ENCODE assay signal across 9 cellular contexts in genomic region chr10:132452216-132452650, GRCh38. TPM values are rescaled to one million over a fixed set of nuclear protein-coding genes. Genes with fewer than 3 reads are reported as not detected.
DNase-seq lines count a peak whose midpoint lies in the region; ATAC-seq and TF ChIP-seq lines count a peak whose summit lies in the region.
"Had no signal": no experiment of that assay in that cellular context is flagged by ENCODE, and none has a peak within 500 bp of the region (broad histone marks: within the 10 kb centered on the region; RNA-seq: fewer than 3 reads in every experiment).

No MANE protein-coding gene starts in this region.

- DNase-seq in HFFc6 = no peak
- DNase-seq in WERI-Rb-1 = no peak
- DNase-seq in left ventricle myocardium superior = peak; percentile 42
- peak; percentile 37 for DNase-seq in stimulated activated CD8-positive, alpha-beta memory T cell treated with anti-CD3 and anti-CD28 coated beads, Interleukin-12 subunit alpha, Interleukin-12 subunit beta, amount 100 ng/mL, for 4 hours (ENCODE audit: low read depth)
- DNase-seq in erythroblast (lab: John Stamatoyannopoulos, UW) = no peak

- H3K27ac ChIP-seq in WERI-Rb-1 = no peak overlapping the region
- H3K27ac ChIP-seq: suprapubic skin had no signal

- peaks cover 13% of the 10 kb centered on the region for H3K27me3 ChIP-seq in WERI-Rb-1 (ENCODE audit: insufficient read depth, low read depth, severe bottlenecking)

- H3K36me3 ChIP-seq in WERI-Rb-1 = no peaks in the 10 kb centered on the region
- H3K36me3 ChIP-seq: suprapubic skin had no signal

- TF ChIP-seq CTCF in HFFc6 (IDR thresholded peaks at IDR 0.05) (peak; percentile 41; the same call in 1 of the 2 replicates), WERI-Rb-1 (IDR thresholded peaks at IDR 0.05; ENCODE audit: low read depth, low read length) (peak; percentile 54)

- H3K9me3 Mint-ChIP-seq in HFFc6 = no peaks in the 10 kb centered on the region

- no peaks in the 10 kb centered on the region for H3K9me3 ChIP-seq in WERI-Rb-1 (ENCODE audit: severe bottlenecking)
- H3K9me3 ChIP-seq: suprapubic skin had no signal

- intact Hi-C loops in left ventricle myocardium superior (cut with micrococcal nuclease) = loop anchor here (10.0 kb wide), 2 partner anchors 67 to 227 kb away; no protein-coding TSS in a partner anchor

- H3K4me3 Mint-ChIP-seq in HFFc6 = no peak overlapping the region

- H3K4me1 Mint-ChIP-seq in HFFc6 (ENCODE audit: low read depth) = peaks cover 10% of the 10 kb centered on the region

- TF ChIP-seq POLR2A in erythroblast (IDR thresholded peaks at IDR 0.05; ENCODE audit: low read length) = no peak

- no peak overlapping the region for H3K27ac Mint-ChIP-seq in HFFc6

- peaks cover 2% of the 10 kb centered on the region; the same call in 1 of the 2 replicates for H3K27me3 Mint-ChIP-seq in HFFc6 (ENCODE audit: insufficient read depth)

- peak; percentile 54 for ATAC-seq in left ventricle myocardium superior
- no peak for ATAC-seq in GM19455 (IDR thresholded peaks at IDR 0.05; ENCODE audit: unreplicated experiment)
- ATAC-seq in GM21528 (IDR thresholded peaks at IDR 0.05; ENCODE audit: low FRiP score, unreplicated experiment) = no peak
- no peak for ATAC-seq in GM21515 (IDR thresholded peaks at IDR 0.05; ENCODE audit: unreplicated experiment)

- no peaks in the 10 kb centered on the region for H3K36me3 Mint-ChIP-seq in HFFc6 (ENCODE audit: low read depth)

- no peak overlapping the region for H3K4me3 ChIP-seq in WERI-Rb-1 (ENCODE audit: low read depth, low read length)

RNA-seq across cellular contexts. Expression of gene PWWP2B, which starts 55.2 kb away (rescaled TPM):
- 1 to 10 TPM; 4.1 to 6.3 (median 4.7) TPM for total RNA-seq in HFFc6 (2021; fragmentation: NEBNext Ultra II Directional; extraction: Animal tissue kit (Norgen Biotek cat#: 25700))
- 19.9 TPM for total RNA-seq in left ventricle myocardium superior

Comparison
In these comparisons a context has a peak if more than half of its experiments do, and no peak if none do; other contexts are left out.
1. DNase-seq: peak in left ventricle myocardium superior (single experiment) and stimulated activated CD8-positive, alpha-beta memory T cell treated with anti-CD3 and anti-CD28 coated beads, Interleukin-12 subunit alpha, Interleukin-12 subunit beta, amount 100 ng/mL, for 4 hours (single experiment); none in HFFc6 (single experiment), WERI-Rb-1 (single experiment) and erythroblast (0 of 2).